8 cellular contexts compared by ENCODE assay signal in the genomic region with DNA sequence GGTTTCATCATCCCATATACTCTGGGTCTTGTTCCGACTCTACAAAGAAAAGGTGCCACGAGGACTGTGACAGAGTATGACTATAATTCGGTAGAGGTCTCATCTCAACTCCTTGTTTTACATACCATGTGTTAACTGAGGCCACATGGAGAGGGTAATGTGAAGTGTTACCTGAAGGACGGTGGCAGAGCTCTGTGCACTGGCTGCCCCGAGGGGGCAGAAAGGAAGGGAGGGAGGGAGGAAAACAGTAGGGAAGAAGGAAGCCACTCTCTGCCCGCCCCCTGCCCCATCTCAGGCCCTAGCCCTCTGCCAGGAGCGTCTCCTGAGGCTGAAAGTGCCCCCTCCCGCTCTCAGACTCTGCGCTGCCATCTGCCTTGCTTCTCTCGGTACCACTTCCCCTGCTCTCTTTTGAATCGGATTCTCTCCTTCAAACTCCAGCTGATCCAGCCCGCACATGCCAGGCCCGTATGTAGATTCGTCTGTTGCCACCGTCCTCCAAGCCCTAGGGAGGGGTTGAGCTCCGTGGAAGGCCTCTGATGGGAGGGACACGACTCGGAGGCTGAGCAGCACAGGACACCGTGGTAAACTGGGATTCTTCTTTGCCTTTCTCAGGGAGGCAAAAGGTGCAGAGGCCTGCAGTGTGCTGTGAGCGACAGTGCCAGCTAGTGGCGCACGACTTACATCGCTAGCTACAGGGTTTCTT.
DNase-seq lines count a peak whose midpoint lies in the region; ATAC-seq and TF ChIP-seq lines count a peak whose summit lies in the region.

No MANE protein-coding gene starts in this region.

- intact Hi-C loops in left ventricle myocardium inferior (cut with micrococcal nuclease) = loop anchor here (10.0 kb wide), 2 partner anchors 239 to 429 kb away; no protein-coding TSS in a partner anchor
- intact Hi-C loops in psoas muscle (cut with DNase I) = loop anchor here (2.0 to 10.0 kb wide), 5 partner anchors 196 to 426 kb away; no protein-coding TSS in a partner anchor
- intact Hi-C loops in upper lobe of right lung (cut with DNase I) = no loop called here

- H3K9me3 Mint-ChIP-seq in activated naive CD8-positive, alpha-beta T cell treated with anti-CD3 and anti-CD28 coated beads, Interleukin-2, amount 10 ng/mL, durations not matched to agents 7 days and 5 days = peaks cover 9% of the 10 kb centered on the region

- H3K36me3 ChIP-seq in ES-I3 (ENCODE audit: insufficient read depth, low read length) = no peaks in the 10 kb centered on the region
- H3K36me3 ChIP-seq in left ventricle myocardium inferior = no peaks in the 10 kb centered on the region
- H3K36me3 ChIP-seq in psoas muscle (ENCODE audit: insufficient read depth in 1 of 2, low read depth in 1 of 2) = no peaks in the 10 kb centered on the region
- H3K36me3 ChIP-seq in upper lobe of right lung = no peaks in the 10 kb centered on the region

- H3K4me1 Mint-ChIP-seq in activated naive CD8-positive, alpha-beta T cell treated with anti-CD3 and anti-CD28 coated beads, Interleukin-2, amount 10 ng/mL, durations not matched to agents 7 days and 5 days = peaks cover 8% of the 10 kb centered on the region

- peaks cover 8% of the 10 kb centered on the region for H3K36me3 Mint-ChIP-seq in activated naive CD8-positive, alpha-beta T cell treated with anti-CD3 and anti-CD28 coated beads, Interleukin-2, amount 10 ng/mL, durations not matched to agents 7 days and 5 days

- H3K4me1 ChIP-seq in ES-I3 (ENCODE audit: insufficient read depth, low read length) = peaks cover 5% of the 10 kb centered on the region; the same call in 1 of the 2 replicates
- H3K4me1 ChIP-seq in left ventricle myocardium inferior = peaks cover 10% of the 10 kb centered on the region
- no peaks in the 10 kb centered on the region for H3K4me1 ChIP-seq in psoas muscle
- H3K4me1 ChIP-seq in upper lobe of right lung = no peaks in the 10 kb centered on the region

- WGBS in psoas muscle, 3 donors = 16% methylated on average over 23 of the region's 23 CpGs

- H3K4me3 ChIP-seq in left ventricle myocardium inferior = peak overlapping the region; percentile 43
- peak overlapping the region; percentile 21 for H3K4me3 ChIP-seq in psoas muscle
- peak overlapping the region; percentile 35 for H3K4me3 ChIP-seq in upper lobe of right lung

- peaks cover 5% of the 10 kb centered on the region; the same call in 1 of the 2 replicates for H3K9me3 ChIP-seq in ES-I3 (ENCODE audit: control insufficient read depth, insufficient read depth, low read length)
- peaks cover 17% of the 10 kb centered on the region for H3K9me3 ChIP-seq in left ventricle myocardium inferior (replicated peaks)
- H3K9me3 ChIP-seq in psoas muscle = no peaks in the 10 kb centered on the region
- no peaks in the 10 kb centered on the region for H3K9me3 ChIP-seq in upper lobe of right lung

- ATAC-seq in HG03469 (IDR thresholded peaks at IDR 0.05; ENCODE audit: unreplicated experiment) (peak; percentile 80), psoas muscle (peak; percentile 79 to 94 (median 86)), upper lobe of right lung (peak; percentile 97), HG03175 (IDR thresholded peaks at IDR 0.05; ENCODE audit: unreplicated experiment) (no peak)
- ATAC-seq in activated naive CD8-positive, alpha-beta T cell treated with anti-CD3 and anti-CD28 coated beads, Interleukin-2, amount 10 ng/mL, durations not matched to agents 7 days and 5 days (ENCODE audit: low read depth) = peak; percentile 99

- peak overlapping the region; percentile 79 for H3K27ac Mint-ChIP-seq in activated naive CD8-positive, alpha-beta T cell treated with anti-CD3 and anti-CD28 coated beads, Interleukin-2, amount 10 ng/mL, durations not matched to agents 7 days and 5 days

- POLR2A ChIA-PET in activated naive CD8-positive, alpha-beta T cell treated with anti-CD3 and anti-CD28 coated beads, Interleukin-2, amount 10 ng/mL, durations not matched to agents 7 days and 5 days (lab: Charles Lee) = interaction anchor here (0.6 to 2.1 kb wide), 3 partner anchors 72 to 156 kb away, joined by 3 to 11 read pairs (median 7); no protein-coding TSS in a partner anchor

- H3K9ac ChIP-seq in ES-I3 (ENCODE audit: low read depth, low read length) = peak overlapping the region; percentile 47; the same call in 1 of the 2 replicates

- peak overlapping the region; percentile 91 for H3K4me3 Mint-ChIP-seq in activated naive CD8-positive, alpha-beta T cell treated with anti-CD3 and anti-CD28 coated beads, Interleukin-2, amount 10 ng/mL, durations not matched to agents 7 days and 5 days

- H3K27me3 Mint-ChIP-seq in activated naive CD8-positive, alpha-beta T cell treated with anti-CD3 and anti-CD28 coated beads, Interleukin-2, amount 10 ng/mL, durations not matched to agents 7 days and 5 days = peaks cover 12% of the 10 kb centered on the region

- H3K27me3 ChIP-seq in left ventricle myocardium inferior (ENCODE audit: low read depth) (peaks cover 24% of the 10 kb centered on the region), psoas muscle (ENCODE audit: insufficient read depth in 3 of 3, low read length in 2 of 3) (no peaks in the 10 kb centered on the region), upper lobe of right lung (no peaks in the 10 kb centered on the region)

- peak; percentile 77 for TF ChIP-seq CTCF in left ventricle myocardium inferior (IDR thresholded peaks at IDR 0.05; ENCODE audit: borderline replicate concordance)
- TF ChIP-seq CTCF in psoas muscle (IDR thresholded peaks at IDR 0.05) = peak; percentile 64
- peak; percentile 68 for TF ChIP-seq CTCF in upper lobe of right lung (IDR thresholded peaks at IDR 0.05)

- H3K27ac ChIP-seq in left ventricle myocardium inferior (replicated peaks) (no peak overlapping the region), psoas muscle (no peak overlapping the region), upper lobe of right lung (no peak overlapping the region)

- DNase-seq in SK-N-DZ (ENCODE audit: low spot score) (peak; percentile 52), left ventricle myocardium inferior (peak; percentile 69), psoas muscle (peak; percentile 68 to 80), upper lobe of right lung (peak; percentile 89)
- DNase-seq in activated naive CD8-positive, alpha-beta T cell treated with anti-CD3 and anti-CD28 coated beads, Interleukin-2, amount 10 ng/mL, durations not matched to agents 7 days and 5 days = peak; percentile 74
